Comparison of ENCODE assay signal across 8 cellular contexts in genomic region chr4:153467154-153467896, GRCh38. TPM values are rescaled to one million over a fixed set of nuclear protein-coding genes. Genes with fewer than 3 reads are reported as not detected.
A peak's percentile ranks its signal among the peaks of the same experiment; 100 is the strongest.
DNase-seq lines count a peak whose midpoint lies in the region; ATAC-seq, FAIRE-seq and TF ChIP-seq lines count a peak whose summit lies in the region.

No MANE protein-coding gene starts in this region.

- H3K27ac Mint-ChIP-seq in activated naive CD8-positive, alpha-beta T cell treated with anti-CD3 and anti-CD28 coated beads for 36 hours: peak overlapping the region; percentile 91

- H3K4me3 ChIP-seq in OCI-LY7 (ENCODE audit: low read depth, low read length, poor library complexity, severe bottlenecking) (peak overlapping the region; percentile 87), right cardiac atrium (ENCODE audit: low read length) (peak overlapping the region; percentile 75), skeletal muscle tissue (ENCODE audit: low read length in 3 of 3) (peak overlapping the region; percentile 74 to 87 (median 84))

- H3K9ac ChIP-seq in skeletal muscle tissue (ENCODE audit: low read depth in 1 of 3, low read length in 3 of 3): peak overlapping the region; percentile 88 to 97 (median 92)

- H3K4me1 Mint-ChIP-seq in activated naive CD8-positive, alpha-beta T cell treated with anti-CD3 and anti-CD28 coated beads for 36 hours: peaks cover 49% of the 10 kb centered on the region

- POLR2A ChIA-PET in OCI-LY7 (lab: Charles Lee): interaction anchor here (0.6 to 6.4 kb wide), 30 partner anchors 10 to 823 kb away, joined by 3 to 60 read pairs (median 5); no protein-coding TSS in a partner anchor

- H3K9me2 ChIP-seq in OCI-LY7 (ENCODE audit: insufficient read depth, low read length): no peaks in the 10 kb centered on the region

- peak overlapping the region; percentile 92 for H3K4me3 Mint-ChIP-seq in activated naive CD8-positive, alpha-beta T cell treated with anti-CD3 and anti-CD28 coated beads for 36 hours

- peaks cover 45% of the 10 kb centered on the region for H3K36me3 Mint-ChIP-seq in activated naive CD8-positive, alpha-beta T cell treated with anti-CD3 and anti-CD28 coated beads for 36 hours

- no peaks in the 10 kb centered on the region for H3K27me3 Mint-ChIP-seq in activated naive CD8-positive, alpha-beta T cell treated with anti-CD3 and anti-CD28 coated beads for 36 hours

- H4K20me1 ChIP-seq in OCI-LY7 (ENCODE audit: insufficient read depth, low read length): peaks cover 44% of the 10 kb centered on the region

- FAIRE-seq in RCC 7860 (lab: Jason Lieb, UNC): no peak

- peaks cover 66% of the 10 kb centered on the region for H3K79me2 ChIP-seq in OCI-LY7 (ENCODE audit: insufficient read depth, low read depth, low read length)

- intact Hi-C loops in OCI-LY7 (cut with micrococcal nuclease; ENCODE audit: unreplicated experiment) (loop anchor here (1.0 to 2.0 kb wide), 5 partner anchors 28 to 122 kb away; no protein-coding TSS in a partner anchor), right cardiac atrium (cut with DNase I) (loop anchor here (10.0 kb wide), 2 partner anchors 107 to 123 kb away; partner anchors contain the start of gene MND1 (in 1 of the 4))

- no peak for TF ChIP-seq CTCF in OCI-LY7 (conservative IDR thresholded peaks at IDR 0.05; ENCODE audit: low read length)

- peak; percentile 58 for ATAC-seq in GM19372 (IDR thresholded peaks at IDR 0.05; ENCODE audit: low read depth, unreplicated experiment)
- ATAC-seq in HG03432 (IDR thresholded peaks at IDR 0.05; ENCODE audit: unreplicated experiment): peak; percentile 58
- ATAC-seq in right cardiac atrium: peak; percentile 25 to 44

- peak overlapping the region; percentile 94 for H3K4me2 ChIP-seq in OCI-LY7 (ENCODE audit: low read length)

- H3K27me3 ChIP-seq in right cardiac atrium (ENCODE audit: control insufficient read depth, insufficient read depth) (no peaks in the 10 kb centered on the region), skeletal muscle tissue (ENCODE audit: control insufficient read depth in 3 of 3, insufficient read depth in 3 of 3, low read length in 3 of 3) (no peaks in the 10 kb centered on the region)

- DNase-seq in DMS153 (lab: John Stamatoyannopoulos, UW) (peak; percentile 67), OCI-LY7 (ENCODE audit: low spot score) (peak; percentile 98), right cardiac atrium (peak; percentile 31 to 70 (median 69)), RCC 7860 (ENCODE audit: low spot score) (no peak)
- peak; percentile 66 for DNase-seq in activated naive CD8-positive, alpha-beta T cell treated with anti-CD3 and anti-CD28 coated beads for 36 hours

- peak overlapping the region; percentile 95 for H3K27ac ChIP-seq in OCI-LY7 (ENCODE audit: low read depth, low read length, poor library complexity, severe bottlenecking)
- H3K27ac ChIP-seq in right cardiac atrium (ENCODE audit: low read length): peak overlapping the region; percentile 13
- peak overlapping the region; percentile 92 for H3K27ac ChIP-seq in skeletal muscle tissue (ENCODE audit: low read depth, low read length)

- no peak overlapping the region for H2AFZ ChIP-seq in OCI-LY7 (ENCODE audit: low read length)

- H3K9me3 ChIP-seq in OCI-LY7 (ENCODE audit: low read length): no peaks in the 10 kb centered on the region
- no peaks in the 10 kb centered on the region for H3K9me3 ChIP-seq in right cardiac atrium (ENCODE audit: control insufficient read depth, low read length)
- H3K9me3 ChIP-seq in skeletal muscle tissue (ENCODE audit: control insufficient read depth in 3 of 3, low read length in 3 of 3): no peaks in the 10 kb centered on the region

- H3K36me3 ChIP-seq in OCI-LY7 (ENCODE audit: insufficient read depth, low read length): peaks cover 59% of the 10 kb centered on the region
- H3K36me3 ChIP-seq in skeletal muscle tissue (ENCODE audit: control insufficient read depth in 3 of 3, insufficient read depth in 3 of 3, low read length in 3 of 3): no peaks in the 10 kb centered on the region

- CTCF ChIA-PET in OCI-LY7 (lab: Charles Lee; ENCODE audit: unreplicated experiment): interaction anchor here (0.9 to 1.6 kb wide), 4 partner anchors 27 to 125 kb away, joined by 3 to 6 read pairs (median 3); no protein-coding TSS in a partner anchor

- WGBS in right cardiac atrium: 3% methylated on average over 28 of the region's 28 CpGs

- no TSS peak for BruUV-seq in OCI-LY7 (replicated peaks; lab: Mats Ljungman, UMichigan)

- peaks cover 4% of the 10 kb centered on the region for H3K9me3 Mint-ChIP-seq in activated naive CD8-positive, alpha-beta T cell treated with anti-CD3 and anti-CD28 coated beads for 36 hours

- H3K4me1 ChIP-seq in OCI-LY7 (ENCODE audit: insufficient read depth, low read length, poor library complexity, severe bottlenecking): peaks cover 57% of the 10 kb centered on the region
- peaks cover 4% of the 10 kb centered on the region for H3K4me1 ChIP-seq in right cardiac atrium (ENCODE audit: control insufficient read depth, insufficient read depth, low read length)
- H3K4me1 ChIP-seq in skeletal muscle tissue (ENCODE audit: control insufficient read depth in 3 of 3, insufficient read depth in 3 of 3, low read length in 3 of 3): peaks cover 40 to 51% (median 48%) of the 10 kb centered on the region in 3 donors

RNA-seq across cellular contexts. Expression of gene TMEM131L, which starts 1.2 kb away (rescaled TPM):
- total RNA-seq in OCI-LY7 (2014; rRNA removed; shearing (Covaris generic)): 98.7 and 148 TPM in 2 replicates
- 133 and 169 TPM in 2 replicates for total RNA-seq in OCI-LY7 (2022)
- total RNA-seq in activated naive CD8-positive, alpha-beta T cell treated with anti-CD3 and anti-CD28 coated beads for 36 hours: 10 to 100 TPM; 45.4 to 48.1 TPM
- 10 to 100 TPM in 3 of 4 donors, 1 to 10 TPM in 1; 9.0 to 13.3 (median 11.3) TPM for total RNA-seq in right cardiac atrium
- 4.6 TPM for polyA plus RNA-seq in right cardiac atrium
- total RNA-seq in skeletal muscle tissue: 69.4 TPM

Comparison
In these comparisons a context has a peak if more than half of its experiments do, and no peak if none do; other contexts are left out.
1. H3K27ac ChIP-seq: peak in every context shown above with its lines; median percentile 95 in OCI-LY7; 92 in skeletal muscle tissue; 13 in right cardiac atrium.